8 cellular contexts compared by ENCODE assay signal in the genomic region with DNA sequence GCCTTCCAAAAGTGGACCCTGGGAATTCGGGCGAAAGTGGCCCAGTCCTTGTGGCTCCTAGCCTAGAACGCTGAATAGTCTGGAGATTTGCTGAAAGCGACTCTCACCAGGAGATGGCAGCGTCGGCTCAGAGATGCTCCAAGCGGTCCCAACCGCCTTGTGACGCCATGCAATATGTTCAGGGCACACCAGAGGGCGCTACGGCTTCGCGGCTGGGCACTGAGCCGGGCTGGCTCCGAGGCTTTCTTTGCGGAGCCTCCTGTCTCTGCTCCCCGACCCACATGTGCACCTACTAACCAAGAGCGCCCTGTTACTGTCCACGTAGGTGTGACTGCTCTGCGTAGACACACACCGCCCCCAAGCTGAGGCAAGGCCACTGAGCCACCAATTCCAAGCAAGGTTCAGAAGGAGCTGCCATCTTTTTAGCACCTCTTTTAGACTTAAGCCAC. TPM values are rescaled to one million over a fixed set of nuclear protein-coding genes. Genes with fewer than 3 reads are reported as not detected.
A peak's percentile ranks its signal among the peaks of the same experiment; 100 is the strongest.
DNase-seq lines count a peak whose midpoint lies in the region; ATAC-seq and TF ChIP-seq lines count a peak whose summit lies in the region.

No MANE protein-coding gene starts in this region.

- no peak overlapping the region for H2BK120ac ChIP-seq in IMR-90 (ENCODE audit: low read depth, low read length)

- H4K8ac ChIP-seq in IMR-90 (ENCODE audit: low read depth in 2 of 2, low read length in 2 of 2): no peak overlapping the region

- H2AK5ac ChIP-seq in IMR-90 (ENCODE audit: low read depth, low read length): no peak overlapping the region

- H2BK15ac ChIP-seq in IMR-90 (ENCODE audit: low read depth, low read length): no peak overlapping the region

- dilution Hi-C loops in IMR-90 (cut with HindIII; ENCODE audit: low sequenced_read_pairs, unreplicated experiment): loop anchor here (25.0 kb wide), 1 partner anchor 351 kb away; no protein-coding TSS in a partner anchor

- H3K4me3 Mint-ChIP-seq in natural killer cell treated with Interleukin-12 subunit alpha and Interleukin-12 subunit beta and Interleukin-15 and Interleukin-18, amount 100 ng/mL, for 72 hours: peak overlapping the region; percentile 25
- peak overlapping the region; percentile 59 to 74 for H3K4me3 Mint-ChIP-seq in stimulated activated naive B cell treated with anti-CD40 and anti-IgM and Interleukin-4, amounts not matched to agents 10 μg/mL and 1 μg/mL and 100 μg/mL, for 72 hours

- POLR2A ChIA-PET in IMR-90 (lab: Charles Lee; ENCODE audit: unreplicated experiment): no interaction called here
- POLR2A ChIA-PET in OCI-LY7 (lab: Charles Lee): interaction anchor here (0.5 kb wide), 1 partner anchor 361 kb away, joined by 4 read pairs; no protein-coding TSS in a partner anchor

- no peak overlapping the region for H4K5ac ChIP-seq in IMR-90 (ENCODE audit: low read depth, low read length)

- peak overlapping the region; percentile 75 for H3K4me2 ChIP-seq in IMR-90 (ENCODE audit: low read depth, low read length)
- 0 out of 2 replicates have a peak overlapping the region, but pooled peaks have one; percentile 24 for H3K4me2 ChIP-seq in OCI-LY7 (ENCODE audit: low read length)

- H3K27ac ChIP-seq in IMR-90 (ENCODE audit: insufficient read depth, low read length) (no peak overlapping the region), OCI-LY7 (ENCODE audit: low read depth, low read length, poor library complexity, severe bottlenecking) (no peak overlapping the region), esophagus muscularis mucosa (replicated peaks in 1 of 4) (no peak overlapping the region)

- peaks cover 10 to 22% of the 10 kb centered on the region in 2 donors for H3K27me3 Mint-ChIP-seq in natural killer cell treated with Interleukin-12 subunit alpha and Interleukin-12 subunit beta and Interleukin-15 and Interleukin-18, amount 100 ng/mL, for 72 hours
- peaks cover 32 to 37% of the 10 kb centered on the region in 2 donors for H3K27me3 Mint-ChIP-seq in stimulated activated naive B cell treated with anti-CD40 and anti-IgM and Interleukin-4, amounts not matched to agents 10 μg/mL and 1 μg/mL and 100 μg/mL, for 72 hours

- DNase-seq in DMS153 treated with DMSO at 0.1 percent for 48 hours (lab: John Stamatoyannopoulos, UW; ENCODE audit: unreplicated experiment) (peak; percentile 91), IMR-90 (peak; percentile 71), OCI-LY7 (ENCODE audit: low spot score) (peak; percentile 84), activated T-cell treated with anti-CD3 and anti-CD28 coated beads for 4 hours (peak; percentile 83), esophagus muscularis mucosa (ENCODE audit: extremely low spot score) (no peak)
- peak; percentile 83 for DNase-seq in natural killer cell treated with Interleukin-12 subunit alpha and Interleukin-12 subunit beta and Interleukin-15 and Interleukin-18, amount 100 ng/mL, for 72 hours (ENCODE audit: low spot score)
- peak; percentile 73 for DNase-seq in stimulated activated naive B cell treated with anti-CD40 and anti-IgM and Interleukin-4, amounts not matched to agents 10 μg/mL and 1 μg/mL and 100 μg/mL, for 72 hours

- H3K36me3 ChIP-seq in IMR-90 (ENCODE audit: control insufficient read depth, insufficient read depth, low read length) (no peaks in the 10 kb centered on the region), OCI-LY7 (ENCODE audit: insufficient read depth, low read length) (no peaks in the 10 kb centered on the region), esophagus muscularis mucosa (no peaks in the 10 kb centered on the region)

- H3K9me3 ChIP-seq in IMR-90 (ENCODE audit: control insufficient read depth, insufficient read depth, low read length): no peaks in the 10 kb centered on the region
- H3K9me3 ChIP-seq in OCI-LY7 (ENCODE audit: low read length): no peaks in the 10 kb centered on the region
- H3K9me3 ChIP-seq in esophagus muscularis mucosa: no peaks in the 10 kb centered on the region

- TF ChIP-seq CTCF in IMR-90 (conservative IDR thresholded peaks at IDR 0.05; ENCODE audit: low read depth, low read length): peak; percentile 100; the same call in 1 of the 2 replicates
- peak; percentile 97 for TF ChIP-seq CTCF in OCI-LY7 (conservative IDR thresholded peaks at IDR 0.05; ENCODE audit: low read length)
- peak; percentile 97 to 98 (median 97) for TF ChIP-seq CTCF in esophagus muscularis mucosa (IDR thresholded peaks at IDR 0.05)

- H3K18ac ChIP-seq in IMR-90 (ENCODE audit: low read depth, low read length): no peak overlapping the region

- no peak overlapping the region for H2BK5ac ChIP-seq in IMR-90 (ENCODE audit: low read depth, low read length, poor library complexity, severe bottlenecking)

- intact Hi-C loops in IMR-90 (cut with micrococcal nuclease) (loop anchor here (1.0 to 10.0 kb wide), 8 partner anchors 141 to 863 kb away; partner anchors contain the start of genes ADAMTS18 and WWOX), OCI-LY7 (cut with micrococcal nuclease; ENCODE audit: unreplicated experiment) (loop anchor here (1.0 to 10.0 kb wide), 4 partner anchors 140 to 735 kb away; partner anchors contain the start of gene ADAMTS18), esophagus muscularis mucosa (cut with DNase I) (loop anchor here (2.0 to 10.0 kb wide), 2 partner anchors 347 to 429 kb away; no protein-coding TSS in a partner anchor)

- no peak overlapping the region for H2BK20ac ChIP-seq in IMR-90 (ENCODE audit: low read depth, low read length)

- H3K9me3 Mint-ChIP-seq in natural killer cell treated with Interleukin-12 subunit alpha and Interleukin-12 subunit beta and Interleukin-15 and Interleukin-18, amount 100 ng/mL, for 72 hours: no peaks in the 10 kb centered on the region
- H3K9me3 Mint-ChIP-seq in stimulated activated naive B cell treated with anti-CD40 and anti-IgM and Interleukin-4, amounts not matched to agents 10 μg/mL and 1 μg/mL and 100 μg/mL, for 72 hours: no peaks in the 10 kb centered on the region

- peak; percentile 100 for TF ChIP-seq RAD21 in IMR-90 (IDR thresholded peaks at IDR 0.05; ENCODE audit: low read length)

- H3K27me3 ChIP-seq in IMR-90 (ENCODE audit: control insufficient read depth, insufficient read depth, low read length) (peaks cover 2% of the 10 kb centered on the region; the same call in 1 of the 2 replicates), esophagus muscularis mucosa (peaks cover 0 to 19% (median 0%) of the 10 kb centered on the region in 4 donors)

- H4K20me1 ChIP-seq in IMR-90 (ENCODE audit: insufficient read depth, low read length) (no peaks in the 10 kb centered on the region), OCI-LY7 (ENCODE audit: insufficient read depth, low read length) (no peaks in the 10 kb centered on the region)

- H3K14ac ChIP-seq in IMR-90 (replicated peaks; ENCODE audit: low read depth, low read length): no peak overlapping the region

- no peak overlapping the region for H3K27ac Mint-ChIP-seq in natural killer cell treated with Interleukin-12 subunit alpha and Interleukin-12 subunit beta and Interleukin-15 and Interleukin-18, amount 100 ng/mL, for 72 hours
- H3K27ac Mint-ChIP-seq in stimulated activated naive B cell treated with anti-CD40 and anti-IgM and Interleukin-4, amounts not matched to agents 10 μg/mL and 1 μg/mL and 100 μg/mL, for 72 hours: no peak overlapping the region

- ATAC-seq in GM21576 (IDR thresholded peaks at IDR 0.05; ENCODE audit: unreplicated experiment) (peak; percentile 99), IMR-90 (ENCODE audit: low read depth) (peak; percentile 99)
- peak; percentile 97 for ATAC-seq in natural killer cell treated with Interleukin-12 subunit alpha and Interleukin-12 subunit beta and Interleukin-15 and Interleukin-18, amount 100 ng/mL, for 72 hours
- peak; percentile 96 to 97 for ATAC-seq in stimulated activated naive B cell treated with anti-CD40 and anti-IgM and Interleukin-4, amounts not matched to agents 10 μg/mL and 1 μg/mL and 100 μg/mL, for 72 hours (replicated peaks)

- no peaks in the 10 kb centered on the region for H3K36me3 Mint-ChIP-seq in natural killer cell treated with Interleukin-12 subunit alpha and Interleukin-12 subunit beta and Interleukin-15 and Interleukin-18, amount 100 ng/mL, for 72 hours
- no peaks in the 10 kb centered on the region for H3K36me3 Mint-ChIP-seq in stimulated activated naive B cell treated with anti-CD40 and anti-IgM and Interleukin-4, amounts not matched to agents 10 μg/mL and 1 μg/mL and 100 μg/mL, for 72 hours

- no peaks in the 10 kb centered on the region; the same call in 1 of the 2 replicates for H3K9me1 ChIP-seq in IMR-90 (ENCODE audit: insufficient read depth, low read length)

- in situ Hi-C loops in IMR-90 (cut with MboI; ENCODE audit: low sequenced_read_pairs): loop anchor here (5.0 to 25.0 kb wide), 2 partner anchors 351 to 776 kb away; partner anchors contain the start of gene CLEC3A

- no peak overlapping the region for H3K4ac ChIP-seq in IMR-90 (ENCODE audit: low read depth, low read length)

- no peak overlapping the region for H4K91ac ChIP-seq in IMR-90 (ENCODE audit: insufficient read depth, low read depth, low read length)

- no peaks in the 10 kb centered on the region for H3K9me2 ChIP-seq in OCI-LY7 (ENCODE audit: insufficient read depth, low read length)

- H3K4me3 ChIP-seq in IMR-90 (ENCODE audit: insufficient read depth, low read depth, low read length): no peak overlapping the region
- no peak overlapping the region for H3K4me3 ChIP-seq in OCI-LY7 (ENCODE audit: low read depth, low read length, poor library complexity, severe bottlenecking)
- peak overlapping the region in 1 of 4 donors; percentile 41 for H3K4me3 ChIP-seq in esophagus muscularis mucosa

- CTCF ChIA-PET in IMR-90 (lab: Yijun Ruan, JAX): interaction anchor here (0.6 to 3.2 kb wide), 5 partner anchors 8 to 423 kb away, joined by 3 to 43 read pairs (median 4); no protein-coding TSS in a partner anchor
- CTCF ChIA-PET in OCI-LY7 (lab: Charles Lee; ENCODE audit: unreplicated experiment): no interaction called here

- BruUV-seq in IMR-90 (replicated peaks; lab: Mats Ljungman, UMichigan): no TSS peak
- BruUV-seq in OCI-LY7 (replicated peaks; lab: Mats Ljungman, UMichigan): no TSS peak

- peak overlapping the region; percentile 69 for H2AK9ac ChIP-seq in IMR-90 (replicated peaks; ENCODE audit: low read depth, low read length, poor library complexity)

- H3K79me2 ChIP-seq in OCI-LY7 (ENCODE audit: insufficient read depth, low read depth, low read length): no peaks in the 10 kb centered on the region

- no peak overlapping the region for H3K9ac ChIP-seq in IMR-90 (ENCODE audit: low read depth, low read length)

- no peak overlapping the region for H3K56ac ChIP-seq in IMR-90 (ENCODE audit: extremely low read depth, insufficient read depth, low read length)

- peaks cover 0 to 5% of the 10 kb centered on the region in 2 donors for H3K4me1 Mint-ChIP-seq in natural killer cell treated with Interleukin-12 subunit alpha and Interleukin-12 subunit beta and Interleukin-15 and Interleukin-18, amount 100 ng/mL, for 72 hours (ENCODE audit: low read depth in 2 of 2)
- H3K4me1 Mint-ChIP-seq in stimulated activated naive B cell treated with anti-CD40 and anti-IgM and Interleukin-4, amounts not matched to agents 10 μg/mL and 1 μg/mL and 100 μg/mL, for 72 hours: peaks cover 3 to 7% of the 10 kb centered on the region in 2 donors

- H3K23ac ChIP-seq in IMR-90 (ENCODE audit: low read depth, low read length): no peak overlapping the region

- 0% methylated on average over 8 of the region's 21 CpGs; no CpG with 5 or more reads in 1 of the 2 experiments for WGBS in IMR-90 (ENCODE audit: extremely low coverage in 2 of 2, insufficient read length in 1 of 2), 2 experiments
- WGBS in esophagus muscularis mucosa: 0% methylated on average over 6 of the region's 21 CpGs

- H2AFZ ChIP-seq in IMR-90 (replicated peaks; ENCODE audit: low read length, poor library complexity): peak overlapping the region; percentile 91
- no peak overlapping the region for H2AFZ ChIP-seq in OCI-LY7 (ENCODE audit: low read length)

- TF ChIP-seq POLR2A in IMR-90 (IDR thresholded peaks at IDR 0.05; ENCODE audit: low read depth, low read length) (peak; percentile 73), esophagus muscularis mucosa (IDR thresholded peaks at IDR 0.05; ENCODE audit: low read depth) (no peak)

- no peaks in the 10 kb centered on the region for H3K4me1 ChIP-seq in IMR-90 (ENCODE audit: control insufficient read depth, insufficient read depth, low read length)
- H3K4me1 ChIP-seq in OCI-LY7 (ENCODE audit: insufficient read depth, low read length, poor library complexity, severe bottlenecking): no peaks in the 10 kb centered on the region
- H3K4me1 ChIP-seq in esophagus muscularis mucosa: peaks cover 0 to 8% (median 7%) of the 10 kb centered on the region in 4 donors

- H3K79me1 ChIP-seq in IMR-90 (ENCODE audit: low read depth in 1 of 2, low read length in 2 of 2): no peaks in the 10 kb centered on the region

- no peak for TF ChIP-seq EP300 in esophagus muscularis mucosa (IDR thresholded peaks at IDR 0.05)

RNA-seq across cellular contexts. Expression of gene SYCE1L, which starts 36.9 kb away (rescaled TPM):
- total RNA-seq in IMR-90 (2012; rRNA removed): not detected in 2 replicates
- polyA plus RNA-seq in IMR-90 (2012; rRNA removed): 0.10 TPM in 1 of 2 replicates, not detected in the other
- 0.13 and 0.47 TPM in 2 replicates for polyA plus RNA-seq in IMR-90 (2012; cell fraction: cytosol; rRNA removed)
- polyA plus RNA-seq in IMR-90 (2012; cell fraction: nucleus; rRNA removed; ENCODE audit: low replicate concordance): 0.50 and 1.2 TPM in 2 replicates
- 1.9 and 6.1 TPM in 2 replicates for total RNA-seq in OCI-LY7 (2014; rRNA removed; shearing (Covaris generic))
- total RNA-seq in OCI-LY7 (2022): 9.3 and 9.9 TPM in 2 replicates
- 1 to 10 TPM in 1 of 4 donors, under 1 TPM in 1, not detected in 2; 0.57 to 4.3 TPM for total RNA-seq in esophagus muscularis mucosa
- total RNA-seq in natural killer cell treated with Interleukin-12 subunit alpha and Interleukin-12 subunit beta and Interleukin-15 and Interleukin-18, amount 100 ng/mL, for 72 hours: 1 to 10 TPM; 3.9 to 5.3 TPM

RNA-seq across cellular contexts. Expression of gene MON1B, which starts 45.1 kb away (rescaled TPM):
- total RNA-seq in IMR-90 (2012; rRNA removed) (5.2 and 7.2 TPM in 2 replicates), OCI-LY7 (2022) (72.7 and 76.2 TPM in 2 replicates), esophagus muscularis mucosa (10 to 100 TPM; 19.1 to 33.8 (median 29.1) TPM)
- polyA plus RNA-seq in IMR-90 (2012; rRNA removed): 16.8 and 19.2 TPM in 2 replicates
- polyA plus RNA-seq in IMR-90 (2012; cell fraction: cytosol; rRNA removed): 12.7 and 19.6 TPM in 2 replicates
- 31.1 and 51.6 TPM in 2 replicates for polyA plus RNA-seq in IMR-90 (2012; cell fraction: nucleus; rRNA removed; ENCODE audit: low replicate concordance)
- total RNA-seq in OCI-LY7 (2014; rRNA removed; shearing (Covaris generic)): 14.0 and 20.4 TPM in 2 replicates
- total RNA-seq in natural killer cell treated with Interleukin-12 subunit alpha and Interleukin-12 subunit beta and Interleukin-15 and Interleukin-18, amount 100 ng/mL, for 72 hours: 100 to 1,000 TPM in 1 of 2 donors, 10 to 100 TPM in 1; 87.7 to 108 TPM
